Comparison of ENCODE assay signal across 1 cellular context in genomic region chr4:140805293-140805692, GRCh38.
TF ChIP-seq lines count a peak whose summit lies in the region.

No MANE protein-coding gene starts in this region.

TF ChIP-seq in HepG2, 621 proteins besides CTCF, POLR2A, EP300 and RAD21:
- TF ChIP-seq ZBTB7A (CRISPR knock-in tag; IDR thresholded peaks at IDR 0.05) = no peak
- no peak for TF ChIP-seq TBX2 (CRISPR knock-in tag; IDR thresholded peaks at IDR 0.05; ENCODE audit: borderline replicate concordance)
- no peak for TF ChIP-seq ZNF430 (CRISPR knock-in tag; IDR thresholded peaks at IDR 0.05)
- TF ChIP-seq YEATS4 (CRISPR knock-in tag; IDR thresholded peaks at IDR 0.05; ENCODE audit: borderline replicate concordance) = no peak
- TF ChIP-seq ZNF768 (CRISPR knock-in tag; IDR thresholded peaks at IDR 0.05) = no peak
- TF ChIP-seq ZBTB14 (CRISPR knock-in tag; IDR thresholded peaks at IDR 0.05) = no peak
- TF ChIP-seq NFIC (IDR thresholded peaks at IDR 0.05; ENCODE audit: low read length) = no peak
- peak in 1 of 2 experiments; percentile 82; a peak in 3 of 4 replicates for TF ChIP-seq MAFK (conservative IDR thresholded peaks at IDR 0.05 in 1 of 2, IDR thresholded peaks at IDR 0.05 in 1 of 2; ENCODE audit: low read length in 2 of 2)
- TF ChIP-seq KMT2B (CRISPR knock-in tag; IDR thresholded peaks at IDR 0.05) = no peak
- TF ChIP-seq ZHX2 (IDR thresholded peaks at IDR 0.05; ENCODE audit: low read depth) = no peak
- TF ChIP-seq ZHX2 (CRISPR knock-in tag; IDR thresholded peaks at IDR 0.05; ENCODE audit: borderline replicate concordance) = no peak
- TF ChIP-seq SIX4 (CRISPR knock-in tag; IDR thresholded peaks at IDR 0.05) = no peak
- TF ChIP-seq ZFP82 (CRISPR knock-in tag; IDR thresholded peaks at IDR 0.05; ENCODE audit: borderline replicate concordance) = no peak
- peak; percentile 71 for TF ChIP-seq MAFF (IDR thresholded peaks at IDR 0.05; ENCODE audit: low read depth, low read length)
- no peak for TF ChIP-seq ZBTB10 (CRISPR knock-in tag; IDR thresholded peaks at IDR 0.05; ENCODE audit: borderline replicate concordance)
